Comparison of ENCODE assay signal across 21 cellular contexts in the genomic region with DNA sequence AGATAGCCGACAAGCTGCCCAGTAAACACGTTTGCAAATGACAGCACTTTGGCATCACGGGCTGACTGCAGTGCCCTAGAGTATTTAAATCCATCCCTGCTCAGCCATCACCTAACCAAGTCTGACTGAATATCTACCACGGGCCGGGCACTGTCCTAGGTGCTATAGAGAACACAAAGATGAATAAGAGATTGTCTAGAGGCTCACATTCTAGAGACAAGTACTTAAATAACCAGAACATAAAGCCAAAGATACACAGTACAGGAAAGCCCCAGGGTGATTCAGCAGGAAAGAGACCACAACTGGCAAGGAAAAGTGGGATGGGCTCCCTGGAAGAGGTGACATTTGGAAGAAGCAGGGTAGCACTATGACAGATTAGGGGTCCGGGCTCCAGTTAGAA.
DNase-seq lines count a peak whose midpoint lies in the region; ATAC-seq and TF ChIP-seq lines count a peak whose summit lies in the region.
"Had no signal": no experiment of that assay in that cellular context is flagged by ENCODE, and none has a peak within 500 bp of the region (broad histone marks: within the 10 kb centered on the region; RNA-seq: fewer than 3 reads in every experiment).

No MANE protein-coding gene starts in this region.

- H3K36me3 Mint-ChIP-seq in Caco-2 (ENCODE audit: insufficient read depth, unreplicated experiment) (no peaks in the 10 kb centered on the region), HFFc6 (ENCODE audit: low read depth) (peaks cover 76% of the 10 kb centered on the region)

- no peaks in the 10 kb centered on the region for H3K9me3 Mint-ChIP-seq in Caco-2 (ENCODE audit: unreplicated experiment)
- no peaks in the 10 kb centered on the region; the same call in 1 of the 2 replicates for H3K9me3 Mint-ChIP-seq in HFFc6
- H3K9me3 Mint-ChIP-seq: activated CD4-positive, alpha-beta T cell treated with anti-CD3 and anti-CD28 coated beads, Interleukin-2, amount 10 ng/mL, durations not matched to agents 24 days and 14 days had no signal

- no peaks in the 10 kb centered on the region for H3K36me3 ChIP-seq in Caco-2 (ENCODE audit: control insufficient read depth, insufficient read depth, low read length)
- no peaks in the 10 kb centered on the region for H3K36me3 ChIP-seq in ascending aorta
- no peaks in the 10 kb centered on the region for H3K36me3 ChIP-seq in sigmoid colon
- H3K36me3 ChIP-seq: neutrophil, vagina had no signal

- TF ChIP-seq POLR2A in sigmoid colon (IDR thresholded peaks at IDR 0.05): no peak

- H3K27ac ChIP-seq in ascending aorta (peak overlapping the region; percentile 83 to 86), sigmoid colon (peak overlapping the region; percentile 57 to 76 (median 74))
- H3K27ac ChIP-seq: BLaER1 treated with 17β-estradiol and CSF1 and Interleukin-3, amounts not matched to agents 10 nM and 100 nM; epithelial cell of prostate; neutrophil; RWPE1; SK-N-MC; skin epidermis; vagina; VCaP had no signal

- CTCF ChIA-PET in Caco-2 (lab: Charles Lee): no interaction called here

- no peak overlapping the region for H3K4me3 ChIP-seq in Caco-2 (ENCODE audit: low read depth, low read length)
- H3K4me3 ChIP-seq in ascending aorta: no peak overlapping the region
- H3K4me3 ChIP-seq in sigmoid colon: no peak overlapping the region
- H3K4me3 ChIP-seq: BLaER1 treated with 17β-estradiol and CSF1 and Interleukin-3, amounts not matched to agents 10 nM and 100 nM; SK-N-MC; skin epidermis; vagina had no signal

- POLR2A ChIA-PET in Caco-2 (lab: Charles Lee): no interaction called here

- no peak for DNase-seq in Caco-2
- no peak for DNase-seq in HFFc6
- no peak for DNase-seq in ascending aorta (ENCODE audit: low spot score in 2 of 2)
- no peak for DNase-seq in sigmoid colon
- no peak for DNase-seq in activated CD8-positive, alpha-beta memory T cell treated with anti-CD3 and anti-CD28 coated beads for 24 hours
- no peak for DNase-seq in activated CD4-positive, alpha-beta T cell treated with anti-CD3 and anti-CD28 coated beads, Interleukin-2, amount 50 U/mL, for 4 hours
- DNase-seq: activated CD4-positive, alpha-beta T cell treated with anti-CD3 and anti-CD28 coated beads, Interleukin-2, amount 10 ng/mL, durations not matched to agents 24 days and 14 days; activated naive CD4-positive, alpha-beta T cell treated with anti-CD3 and anti-CD28 coated beads, Interleukin-2, amount 50 U/mL, for 16 hours; KBM-7; NCI-H510A treated with DMSO at 0.1 percent for 48 hours; stimulated activated CD4-positive, alpha-beta T cell treated with anti-CD3 and anti-CD28 coated beads, Interleukin-1b, Interleukin-23, amount 100 ng/mL, for 48 hours had no signal

- H3K4me1 ChIP-seq in Caco-2 (peaks cover 48% of the 10 kb centered on the region), ascending aorta (peaks cover 22 to 54% of the 10 kb centered on the region in 2 donors), sigmoid colon (peaks cover 0 to 69% (median 55%) of the 10 kb centered on the region in 4 donors)

- H3K4me3 Mint-ChIP-seq in Caco-2 (ENCODE audit: unreplicated experiment): no peak overlapping the region
- H3K4me3 Mint-ChIP-seq in HFFc6: peak overlapping the region; percentile 25
- H3K4me3 Mint-ChIP-seq: activated CD4-positive, alpha-beta T cell treated with anti-CD3 and anti-CD28 coated beads, Interleukin-2, amount 10 ng/mL, durations not matched to agents 24 days and 14 days had no signal

- no peaks in the 10 kb centered on the region for H3K9me3 ChIP-seq in Caco-2
- no peaks in the 10 kb centered on the region for H3K9me3 ChIP-seq in ascending aorta
- no peaks in the 10 kb centered on the region for H3K9me3 ChIP-seq in sigmoid colon
- H3K9me3 ChIP-seq: BLaER1 treated with 17β-estradiol and CSF1 and Interleukin-3, amounts not matched to agents 10 nM and 100 nM; neutrophil; vagina had no signal

- TF ChIP-seq EP300 in sigmoid colon (IDR thresholded peaks at IDR 0.05): no peak

- H3K27me3 ChIP-seq in Caco-2 (replicated peaks; ENCODE audit: control insufficient read depth, insufficient read depth, low read length) (no peaks in the 10 kb centered on the region), ascending aorta (no peaks in the 10 kb centered on the region), sigmoid colon (no peaks in the 10 kb centered on the region)
- H3K27me3 ChIP-seq: BLaER1 treated with 17β-estradiol and CSF1 and Interleukin-3, amounts not matched to agents 10 nM and 100 nM; neutrophil; vagina had no signal

- intact Hi-C loops in Caco-2 (cut with micrococcal nuclease; ENCODE audit: unreplicated experiment): no loop called here
- intact Hi-C loops in ascending aorta (cut with DNase I): no loop called here
- intact Hi-C loops in sigmoid colon (cut with DNase I): no loop called here

- WGBS in sigmoid colon, 2 donors: 81 to 90% methylated on average over 6 of the region's 6 CpGs

- no peaks in the 10 kb centered on the region for H3K27me3 Mint-ChIP-seq in Caco-2 (ENCODE audit: insufficient read depth, unreplicated experiment)
- peaks cover 10% of the 10 kb centered on the region; the same call in 1 of the 2 replicates for H3K27me3 Mint-ChIP-seq in HFFc6 (ENCODE audit: insufficient read depth)

- BruUV-seq in Caco-2 (replicated peaks; lab: Mats Ljungman, UMichigan): no TSS peak

- ATAC-seq in HG02840 (IDR thresholded peaks at IDR 0.05; ENCODE audit: low FRiP score, unreplicated experiment): no peak
- no peak for ATAC-seq in HG03139 (IDR thresholded peaks at IDR 0.05; ENCODE audit: unreplicated experiment)

- TF ChIP-seq CTCF in Caco-2 (IDR thresholded peaks at IDR 0.05; ENCODE audit: insufficient read depth in 1 of 2, low read depth in 1 of 2, low read length in 1 of 2, severe bottlenecking in 1 of 2, unreplicated experiment in 1 of 2): no peak
- TF ChIP-seq CTCF in HFFc6 (IDR thresholded peaks at IDR 0.05): no peak
- no peak for TF ChIP-seq CTCF in ascending aorta (IDR thresholded peaks at IDR 0.05)
- TF ChIP-seq CTCF in sigmoid colon (IDR thresholded peaks at IDR 0.05): no peak

- H3K4me1 Mint-ChIP-seq in Caco-2 (ENCODE audit: low read depth, unreplicated experiment) (peaks cover 33% of the 10 kb centered on the region), HFFc6 (ENCODE audit: low read depth) (peaks cover 87% of the 10 kb centered on the region)
- H3K4me1 Mint-ChIP-seq: activated CD4-positive, alpha-beta T cell treated with anti-CD3 and anti-CD28 coated beads, Interleukin-2, amount 10 ng/mL, durations not matched to agents 24 days and 14 days had no signal

- H3K27ac Mint-ChIP-seq in Caco-2 (ENCODE audit: unreplicated experiment) (peak overlapping the region; percentile 34), HFFc6 (peak overlapping the region; percentile 87)
- H3K27ac Mint-ChIP-seq: activated CD4-positive, alpha-beta T cell treated with anti-CD3 and anti-CD28 coated beads, Interleukin-2, amount 10 ng/mL, durations not matched to agents 24 days and 14 days had no signal
